In the genomic region with DNA sequence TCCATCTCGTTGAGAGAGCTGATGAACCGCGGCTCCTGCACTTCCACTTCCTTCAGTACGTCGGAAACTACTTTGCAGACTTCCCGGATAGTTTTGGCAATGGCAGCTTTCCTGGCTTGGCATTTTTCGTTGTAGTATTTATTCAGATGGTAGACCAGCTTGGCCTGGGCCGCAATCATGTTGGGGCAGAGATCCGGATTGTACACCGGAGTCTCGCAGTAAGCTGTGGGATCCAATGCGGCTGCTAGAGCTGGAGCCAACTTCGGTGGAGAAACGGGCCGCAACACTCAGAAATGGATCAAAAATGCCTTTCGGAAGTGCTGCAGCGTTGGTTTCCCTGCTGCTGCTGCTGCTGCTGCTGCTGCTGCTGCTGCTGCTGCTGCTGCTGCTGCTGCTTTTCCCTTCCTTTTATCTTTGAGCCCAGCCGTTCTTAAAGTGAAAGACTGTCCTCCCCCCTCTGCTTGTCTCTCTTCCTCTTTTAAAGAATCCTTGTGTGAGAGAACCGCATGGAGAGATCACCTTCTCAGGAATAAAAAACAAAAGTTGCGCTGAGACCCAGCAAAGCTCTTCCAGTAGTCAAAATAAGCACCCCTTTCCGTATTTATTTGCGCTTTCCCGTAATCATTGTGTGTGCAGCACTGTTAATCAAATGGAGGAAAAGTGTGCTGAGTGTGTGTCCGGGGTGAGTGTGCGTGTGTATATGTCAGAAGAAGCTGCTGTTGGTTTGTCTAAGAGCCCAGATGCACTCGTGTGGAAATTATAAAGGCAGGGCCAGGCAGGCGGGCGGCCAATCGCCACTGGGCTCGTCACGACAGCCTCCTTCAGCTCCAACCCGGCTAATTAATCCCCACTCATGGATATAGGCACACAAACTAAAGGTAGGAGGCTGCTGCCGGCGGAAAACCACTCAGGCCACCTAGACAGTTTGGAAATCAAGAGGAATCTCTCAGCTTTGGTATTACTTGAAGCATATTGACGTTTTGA, we compare ENCODE assay signal across 1 cellular context.
TF ChIP-seq lines count a peak whose summit lies in the region.

TSS of gene MAB21L1 (minus strand) at position 730 of the 984 bp plus-strand sequence. CDS start at position 179, 551 bp downstream.

TF ChIP-seq in GM12878, 131 proteins besides CTCF, POLR2A, EP300 and RAD21 (continued from another document):
- TF ChIP-seq CUX1 (IDR thresholded peaks at IDR 0.05; ENCODE audit: insufficient replicate concordance, low read depth, low read length), result no peak
